ENCODE assay signal across 8 cellular contexts in genomic region chr2:36355157-36355889, GRCh38. TPM values are rescaled to one million over a fixed set of nuclear protein-coding genes. Genes with fewer than 3 reads are reported as not detected.
DNase-seq lines count a peak whose midpoint lies in the region; ATAC-seq and TF ChIP-seq lines count a peak whose summit lies in the region.

Gene CRIM1, plus strand, starts transcription at chr2:36355778. Its CDS starts 515 bp downstream, at chr2:36356293.

- peak within 1 kb of the TSS; percentile 80 for H3K4me2 ChIP-seq in skeletal muscle satellite cell (ENCODE audit: low read length)

- no peaks in the 10 kb centered on the region for H3K36me3 ChIP-seq in WERI-Rb-1
- H3K36me3 ChIP-seq in skeletal muscle satellite cell (ENCODE audit: insufficient read depth, low read length), result peaks cover 17% of the 10 kb centered on the region

- ATAC-seq in GM21576 (IDR thresholded peaks at IDR 0.05; ENCODE audit: unreplicated experiment), result peak; percentile 31

- H3K27me3 Mint-ChIP-seq in IgD-negative memory B cell, result peaks cover 31% of the 10 kb centered on the region

- H3K4me1 ChIP-seq in skeletal muscle satellite cell (ENCODE audit: control insufficient read depth, insufficient read depth, low read length), result peaks cover 39% of the 10 kb centered on the region

- H3K27ac Mint-ChIP-seq in IgD-negative memory B cell, result peak within 1 kb of the TSS in 2 of 3 donors; percentile 42 to 59

- DNase-seq in EH (ENCODE audit: low read depth) (peak; percentile 95), WERI-Rb-1 (peak; percentile 88), cardiac fibroblast (ENCODE audit: low read depth in 2 of 2) (peak; percentile 90 to 97), iPS-NIHi7 (ENCODE audit: extremely low spot score) (peak; percentile 83), COR-L47 (lab: John Stamatoyannopoulos, UW) (no peak)

- peaks cover 31 to 38% (median 32%) of the 10 kb centered on the region in 3 donors for H3K4me1 Mint-ChIP-seq in IgD-negative memory B cell

- peaks cover 9% of the 10 kb centered on the region for H3K27me3 ChIP-seq in WERI-Rb-1 (ENCODE audit: insufficient read depth, low read depth, severe bottlenecking)
- H3K27me3 ChIP-seq in skeletal muscle satellite cell (ENCODE audit: control insufficient read depth, insufficient read depth, low read length), result no peaks in the 10 kb centered on the region

- no peaks in the 10 kb centered on the region for H3K9me3 ChIP-seq in WERI-Rb-1 (ENCODE audit: severe bottlenecking)
- H3K9me3 ChIP-seq in skeletal muscle satellite cell (replicated peaks; ENCODE audit: low read length), result no peaks in the 10 kb centered on the region

- peak within 1 kb of the TSS; percentile 98 for H3K9ac ChIP-seq in skeletal muscle satellite cell (ENCODE audit: low read depth, low read length)

- no peak for TF ChIP-seq CTCF in WERI-Rb-1 (IDR thresholded peaks at IDR 0.05; ENCODE audit: low read depth, low read length)
- TF ChIP-seq CTCF in cardiac fibroblast (IDR thresholded peaks at IDR 0.05; ENCODE audit: low read depth, low read length), result no peak

- peak within 1 kb of the TSS; percentile 77 to 93 (median 88) for H3K4me3 Mint-ChIP-seq in IgD-negative memory B cell

- H3K27ac ChIP-seq in WERI-Rb-1, result no peak within 1 kb of the TSS

- H3K4me3 ChIP-seq in WERI-Rb-1 (ENCODE audit: low read depth, low read length) (peak within 1 kb of the TSS; percentile 80), cardiac fibroblast (replicated peaks in 1 of 2; ENCODE audit: low read depth in 2 of 2, low read length in 2 of 2) (peak within 1 kb of the TSS; percentile 88 to 95), skeletal muscle satellite cell (ENCODE audit: low read length) (peak within 1 kb of the TSS; percentile 95)

- H3K36me3 Mint-ChIP-seq in IgD-negative memory B cell, result peaks cover 3% of the 10 kb centered on the region

- H3K9me3 Mint-ChIP-seq in IgD-negative memory B cell, result peaks cover 0 to 3% (median 0%) of the 10 kb centered on the region in 3 donors

RNA-seq across cellular contexts. Expression of gene CRIM1, which starts in this region (rescaled TPM):
- polyA plus RNA-seq in IgD-negative memory B cell, result 0.26 TPM
- total RNA-seq in skeletal muscle satellite cell (2012; rRNA removed), result 101 and 124 TPM in 2 replicates
